In the genomic region with DNA sequence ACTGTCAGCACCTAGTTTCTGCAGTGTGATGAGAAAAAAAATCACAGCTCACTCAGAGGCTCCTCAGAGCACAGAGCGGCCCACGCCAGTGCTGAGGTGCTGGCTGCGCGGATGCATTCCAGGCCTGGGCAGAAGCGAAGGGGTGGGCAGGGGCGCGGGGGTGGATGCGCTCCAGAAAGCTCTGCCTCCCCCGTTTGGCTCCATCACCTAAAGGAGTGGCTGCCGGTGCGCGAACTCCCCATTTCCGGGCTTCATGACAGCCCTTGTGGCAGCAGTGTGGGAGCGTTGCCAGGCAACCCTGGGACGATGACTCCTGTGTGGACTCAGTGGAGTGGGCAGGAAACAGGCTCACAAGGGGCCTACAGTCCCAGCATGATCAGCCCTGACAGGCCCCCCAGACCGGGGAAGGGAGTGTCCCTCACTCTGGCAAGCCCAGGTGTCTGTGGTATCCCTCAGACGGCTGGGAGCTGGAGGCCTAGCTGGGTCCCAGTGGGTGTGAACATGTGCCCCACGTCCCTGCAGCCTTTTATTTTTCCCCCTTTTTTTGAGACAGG, we compare ENCODE assay signal across 8 cellular contexts. TPM values are rescaled to one million over a fixed set of nuclear protein-coding genes. Genes with fewer than 3 reads are reported as not detected.
DNase-seq lines count a peak whose midpoint lies in the region; ATAC-seq and TF ChIP-seq lines count a peak whose summit lies in the region.

No MANE protein-coding gene starts in this region.

- H3K27ac ChIP-seq in layer of hippocampus (ENCODE audit: low read depth, low read length) (peak overlapping the region; percentile 63), H9 (ENCODE audit: insufficient read length, low read depth, low read length) (no peak overlapping the region)

- H2BK15ac ChIP-seq in H9 (ENCODE audit: low read depth, low read length) = no peak overlapping the region

- no peak overlapping the region for H3K56ac ChIP-seq in H9 (ENCODE audit: insufficient read length, low read depth, low read length)

- H3K36me3 Mint-ChIP-seq in activated naive CD8-positive, alpha-beta T cell treated with anti-CD3 and anti-CD28 coated beads, Interleukin-2, amount 50 U/mL, for 24 hours (ENCODE audit: low read depth) = peaks cover 17% of the 10 kb centered on the region
- H3K36me3 Mint-ChIP-seq in H9 (ENCODE audit: insufficient read depth in 1 of 3, low read depth in 3 of 3) = peaks cover 11 to 49% (median 32%) of the 10 kb centered on the region in 3 experiments; a peak in 6 of 7 replicates

- H3K4me2 ChIP-seq in H9 (ENCODE audit: insufficient read depth, insufficient read length, low read length) = no peak overlapping the region

- H4K5ac ChIP-seq in H9 (ENCODE audit: insufficient read length, low read depth, low read length) = no peak overlapping the region

- no peaks in the 10 kb centered on the region for H3K27me3 Mint-ChIP-seq in activated naive CD8-positive, alpha-beta T cell treated with anti-CD3 and anti-CD28 coated beads, Interleukin-2, amount 50 U/mL, for 24 hours
- no peaks in the 10 kb centered on the region; the same call in 1 of the 2 replicates for H3K27me3 Mint-ChIP-seq in H9 (ENCODE audit: low read depth)

- H3K18ac ChIP-seq in H9 (ENCODE audit: insufficient read length, low read depth, low read length) = no peak overlapping the region

- no peak overlapping the region for H3K4ac ChIP-seq in H9 (ENCODE audit: low read depth, low read length)

- ATAC-seq in GM18519 (IDR thresholded peaks at IDR 0.05; ENCODE audit: low FRiP score, unreplicated experiment) (peak; percentile 62), GM18520 (IDR thresholded peaks at IDR 0.05; ENCODE audit: unreplicated experiment) (no peak)
- ATAC-seq in activated naive CD8-positive, alpha-beta T cell treated with anti-CD3 and anti-CD28 coated beads, Interleukin-2, amount 50 U/mL, for 24 hours = peak; percentile 87

- no peak overlapping the region for H2BK12ac ChIP-seq in H9 (ENCODE audit: insufficient read length, low read depth, low read length)

- no peaks in the 10 kb centered on the region for H3K4me1 ChIP-seq in H9 (ENCODE audit: insufficient read depth, low read length)

- H3K27me3 ChIP-seq in layer of hippocampus (ENCODE audit: control insufficient read depth, insufficient read depth, low read length) (no peaks in the 10 kb centered on the region), H9 (ENCODE audit: insufficient read depth, low read length) (no peaks in the 10 kb centered on the region)

- H3K79me1 ChIP-seq in H9 (ENCODE audit: insufficient read depth, low read depth, low read length, poor library complexity, severe bottlenecking) = no peaks in the 10 kb centered on the region

- H3K9me3 Mint-ChIP-seq in activated naive CD8-positive, alpha-beta T cell treated with anti-CD3 and anti-CD28 coated beads, Interleukin-2, amount 50 U/mL, for 24 hours = no peaks in the 10 kb centered on the region
- no peaks in the 10 kb centered on the region for H3K9me3 Mint-ChIP-seq in H9

- peak overlapping the region; percentile 56 for H3K27ac Mint-ChIP-seq in activated naive CD8-positive, alpha-beta T cell treated with anti-CD3 and anti-CD28 coated beads, Interleukin-2, amount 50 U/mL, for 24 hours
- no peak overlapping the region for H3K27ac Mint-ChIP-seq in H9

- TF ChIP-seq CTCF in H9 (conservative IDR thresholded peaks at IDR 0.05) = no peak

- peaks cover 61% of the 10 kb centered on the region for H3K4me1 Mint-ChIP-seq in activated naive CD8-positive, alpha-beta T cell treated with anti-CD3 and anti-CD28 coated beads, Interleukin-2, amount 50 U/mL, for 24 hours
- H3K4me1 Mint-ChIP-seq in H9 = peaks cover 0 to 8% of the 10 kb centered on the region in 2 experiments; a peak in 2 of 4 replicates

- H3K14ac ChIP-seq in H9 (ENCODE audit: insufficient read depth, low read length) = no peak overlapping the region

- no peak overlapping the region for H4K91ac ChIP-seq in H9 (ENCODE audit: insufficient read length, low read depth, low read length)

- H4K20me1 ChIP-seq in H9 (ENCODE audit: control insufficient read depth, insufficient read depth, insufficient read length) = no peaks in the 10 kb centered on the region

- no peaks in the 10 kb centered on the region for H3K79me2 ChIP-seq in H9 (ENCODE audit: insufficient read depth, low read length)

- no peak overlapping the region for H2AFZ ChIP-seq in H9 (ENCODE audit: low read length)

- no peak overlapping the region for H2BK120ac ChIP-seq in H9 (ENCODE audit: low read depth, low read length, poor library complexity, severe bottlenecking)

- no peak overlapping the region for H3K9ac ChIP-seq in H9 (ENCODE audit: extremely low read depth, insufficient read length, low read length)

- no peak overlapping the region for H4K8ac ChIP-seq in H9 (replicated peaks; ENCODE audit: insufficient read length, low read depth, low read length)

- H2BK20ac ChIP-seq in H9 (ENCODE audit: low read depth, low read length, poor library complexity, severe bottlenecking) = no peak overlapping the region

- H3K23me2 ChIP-seq in H9 (ENCODE audit: insufficient read length, low read depth, low read length, poor library complexity, severe bottlenecking) = no peaks in the 10 kb centered on the region

- no peak overlapping the region for H2AK5ac ChIP-seq in H9 (ENCODE audit: insufficient read length, low read length)

- H3K9me3 ChIP-seq in H9 (ENCODE audit: control insufficient read depth, low read depth, low read length) = no peaks in the 10 kb centered on the region

- DNase-seq in SW480 (ENCODE audit: low spot score) = peak; percentile 87
- DNase-seq in activated naive CD8-positive, alpha-beta T cell treated with anti-CD3 and anti-CD28 coated beads, Interleukin-2, amount 50 U/mL, for 24 hours = peak; percentile 84
- peak; percentile 66 to 76 for DNase-seq in stimulated activated CD8-positive, alpha-beta memory T cell treated with anti-CD3 and anti-CD28 coated beads, Interleukin-15, amount 100 ng/mL, for 4 hours (ENCODE audit: low read depth in 2 of 2)
- no peak for DNase-seq in H9
- no peak for DNase-seq in NCI-H146 (lab: John Stamatoyannopoulos, UW)

- WGBS in H9 (ENCODE audit: extremely low coverage, insufficient read length, low lambda C conversion rate) = no CpG with 5 or more reads among the region's 18 CpGs

- H3K4me3 Mint-ChIP-seq in activated naive CD8-positive, alpha-beta T cell treated with anti-CD3 and anti-CD28 coated beads, Interleukin-2, amount 50 U/mL, for 24 hours = peak overlapping the region; percentile 34
- H3K4me3 Mint-ChIP-seq in H9 = no peak overlapping the region

- H3T11ph ChIP-seq in H9 (ENCODE audit: low read length) = no peak overlapping the region

- H2BK5ac ChIP-seq in H9 (ENCODE audit: insufficient read length, low read length) = no peak overlapping the region

- no peak overlapping the region for H3K23ac ChIP-seq in H9 (ENCODE audit: insufficient read length, low read depth, low read length)

RNA-seq across cellular contexts. Expression of a gene that starts 32.8 kb away (rescaled TPM):
- total RNA-seq in H9 (2021) = 49.4 and 50.0 TPM in 2 replicates

RNA-seq across cellular contexts. Expression of a gene that starts 35.9 kb away (rescaled TPM):
- total RNA-seq in H9 (2021) = 91.6 and 93.9 TPM in 2 replicates

RNA-seq across cellular contexts. Expression of a gene that starts 45.8 kb away (rescaled TPM):
- total RNA-seq in H9 (2021) = 80.9 and 81.7 TPM in 2 replicates

Comparison
In these comparisons a context has a peak if more than half of its experiments do, and no peak if none do; other contexts are left out.
1. DNase-seq: peak in SW480 (single experiment), activated naive CD8-positive, alpha-beta T cell treated with anti-CD3 and anti-CD28 coated beads, Interleukin-2, amount 50 U/mL, for 24 hours (single experiment) and stimulated activated CD8-positive, alpha-beta memory T cell treated with anti-CD3 and anti-CD28 coated beads, Interleukin-15, amount 100 ng/mL, for 4 hours (2 of 2); none in H9 (single experiment) and NCI-H146 (single experiment).